In genomic region chr17:73643846-73644144, GRCh38 we compare ENCODE assay signal across 8 cellular contexts. TPM values are rescaled to one million over a fixed set of nuclear protein-coding genes. Genes with fewer than 3 reads are reported as not detected.
DNase-seq lines count a peak whose midpoint lies in the region; ATAC-seq and TF ChIP-seq lines count a peak whose summit lies in the region.
"Had no signal": no experiment of that assay in that cellular context is flagged by ENCODE, and none has a peak within 500 bp of the region (broad histone marks: within the 10 kb centered on the region; RNA-seq: fewer than 3 reads in every experiment).

No MANE protein-coding gene starts in this region.

- CTCF ChIA-PET in HEK293 (lab: Yijun Ruan, JAX) = no interaction called here

- peaks cover 47% of the 10 kb centered on the region for H3K27me3 Mint-ChIP-seq in activated T-helper 1 cell treated with anti-CD3 and anti-CD28 coated beads, Interleukin-12 subunit alpha, Interleukin-12 subunit beta, Interleukin-2, Interleukin-4 antibody, amounts not matched to agents 30 ng/mL and 10 ng/mL and 1 ng/mL, durations not matched to agents 14 hours and 24 hours and 36 hours (ENCODE audit: insufficient read depth)
- H3K27me3 Mint-ChIP-seq in immature natural killer cell (ENCODE audit: low read depth in 3 of 3) = peaks cover 9 to 23% (median 20%) of the 10 kb centered on the region in 3 donors

- H3K9ac ChIP-seq in smooth muscle cell (ENCODE audit: low read depth) = peak overlapping the region; percentile 9

- H3K4me1 Mint-ChIP-seq in activated T-helper 1 cell treated with anti-CD3 and anti-CD28 coated beads, Interleukin-12 subunit alpha, Interleukin-12 subunit beta, Interleukin-2, Interleukin-4 antibody, amounts not matched to agents 30 ng/mL and 10 ng/mL and 1 ng/mL, durations not matched to agents 14 hours and 24 hours and 36 hours (ENCODE audit: low read depth) = peaks cover 9% of the 10 kb centered on the region
- H3K4me1 Mint-ChIP-seq in immature natural killer cell = peaks cover 0 to 8% of the 10 kb centered on the region in 2 donors

- in situ Hi-C loops in GM13976 (cut with MboI; ENCODE audit: low sequenced_read_pairs, unreplicated experiment) = no loop called here

- peaks cover 5% of the 10 kb centered on the region for H3K27me3 ChIP-seq in smooth muscle cell (ENCODE audit: low read depth)

- H3K4me3 ChIP-seq in HEK293 (ENCODE audit: low read depth, low read length) (peak overlapping the region; percentile 49), smooth muscle cell (peak overlapping the region; percentile 62)

- WGBS in smooth muscle cell (ENCODE audit: low lambda C conversion rate) = 4% methylated on average over 13 of the region's 13 CpGs

- H3F3A ChIP-seq in smooth muscle cell (ENCODE audit: low read depth) = no peaks in the 10 kb centered on the region

- ATAC-seq in GM18907 (IDR thresholded peaks at IDR 0.05; ENCODE audit: unreplicated experiment) = no peak

- peaks cover 28% of the 10 kb centered on the region for H3K79me2 ChIP-seq in smooth muscle cell (ENCODE audit: low read depth)

- no peak for DNase-seq in activated T-helper 1 cell treated with anti-CD3 and anti-CD28 coated beads, Interleukin-12 subunit alpha, Interleukin-12 subunit beta, Interleukin-2, Interleukin-4 antibody, amounts not matched to agents 30 ng/mL and 10 ng/mL and 1 ng/mL, durations not matched to agents 14 hours and 24 hours and 36 hours (ENCODE audit: low spot score)
- DNase-seq in immature natural killer cell (no peak), smooth muscle cell (lab: John Stamatoyannopoulos, UW; ENCODE audit: unreplicated experiment) (no peak), GM13976 (ENCODE audit: low spot score) (no peak), NOMO-1 (lab: John Stamatoyannopoulos, UW; ENCODE audit: unreplicated experiment in 2 of 2) (no peak)
- DNase-seq: stimulated activated CD4-positive, alpha-beta T cell treated with anti-CD3 and anti-CD28 coated beads, Interleukin-12 subunit alpha, Interleukin-12 subunit beta, amount 100 ng/mL, for 4 hours had no signal

- TF ChIP-seq CTCF in HEK293 (tag by site-specific recombination; IDR thresholded peaks at IDR 0.05) = no peak
- no peak for TF ChIP-seq CTCF in smooth muscle cell (IDR thresholded peaks at IDR 0.05; ENCODE audit: borderline replicate concordance, insufficient read depth, poor library complexity, severe bottlenecking)
- no peak for TF ChIP-seq CTCF in GM13976 (IDR thresholded peaks at IDR 0.05; ENCODE audit: borderline replicate concordance, control extremely low read depth, extremely low read depth, insufficient read depth, missing control alignments)

- H3K27ac ChIP-seq in HEK293 (ENCODE audit: extremely low read depth, low read depth, low read length) (peak overlapping the region; percentile 71; the same call in 1 of the 2 replicates), smooth muscle cell (ENCODE audit: low read depth) (no peak overlapping the region)

- no peaks in the 10 kb centered on the region for H3K9me3 Mint-ChIP-seq in activated T-helper 1 cell treated with anti-CD3 and anti-CD28 coated beads, Interleukin-12 subunit alpha, Interleukin-12 subunit beta, Interleukin-2, Interleukin-4 antibody, amounts not matched to agents 30 ng/mL and 10 ng/mL and 1 ng/mL, durations not matched to agents 14 hours and 24 hours and 36 hours
- peaks cover 0 to 1% (median 0%) of the 10 kb centered on the region in 6 donors for H3K9me3 Mint-ChIP-seq in immature natural killer cell

- peaks cover 4% of the 10 kb centered on the region; the same call in 1 of the 2 replicates for H3K4me1 ChIP-seq in HEK293 (ENCODE audit: control insufficient read depth, insufficient read depth, low read length)
- peaks cover 18% of the 10 kb centered on the region for H3K4me1 ChIP-seq in smooth muscle cell (ENCODE audit: low read depth)

- H3K36me3 ChIP-seq in HEK293 (ENCODE audit: control insufficient read depth in 2 of 2, insufficient read depth in 1 of 2, low read length in 2 of 2) (no peaks in the 10 kb centered on the region), smooth muscle cell (ENCODE audit: low read depth) (no peaks in the 10 kb centered on the region)

- H3K27ac Mint-ChIP-seq in activated T-helper 1 cell treated with anti-CD3 and anti-CD28 coated beads, Interleukin-12 subunit alpha, Interleukin-12 subunit beta, Interleukin-2, Interleukin-4 antibody, amounts not matched to agents 30 ng/mL and 10 ng/mL and 1 ng/mL, durations not matched to agents 14 hours and 24 hours and 36 hours = no peak overlapping the region
- no peak overlapping the region for H3K27ac Mint-ChIP-seq in immature natural killer cell

- H3K4me3 Mint-ChIP-seq in activated T-helper 1 cell treated with anti-CD3 and anti-CD28 coated beads, Interleukin-12 subunit alpha, Interleukin-12 subunit beta, Interleukin-2, Interleukin-4 antibody, amounts not matched to agents 30 ng/mL and 10 ng/mL and 1 ng/mL, durations not matched to agents 14 hours and 24 hours and 36 hours = peak overlapping the region; percentile 82
- peak overlapping the region in 3 of 5 donors; percentile 33 to 74 (median 40) for H3K4me3 Mint-ChIP-seq in immature natural killer cell

- no peaks in the 10 kb centered on the region for H3K36me3 Mint-ChIP-seq in activated T-helper 1 cell treated with anti-CD3 and anti-CD28 coated beads, Interleukin-12 subunit alpha, Interleukin-12 subunit beta, Interleukin-2, Interleukin-4 antibody, amounts not matched to agents 30 ng/mL and 10 ng/mL and 1 ng/mL, durations not matched to agents 14 hours and 24 hours and 36 hours (ENCODE audit: low read depth)
- no peaks in the 10 kb centered on the region for H3K36me3 Mint-ChIP-seq in immature natural killer cell

- H4K20me1 ChIP-seq in smooth muscle cell (ENCODE audit: low read depth) = peaks cover 41% of the 10 kb centered on the region

- peak overlapping the region; percentile 93 for H3K4me2 ChIP-seq in smooth muscle cell

- H2AFZ ChIP-seq in smooth muscle cell (ENCODE audit: low read depth) = peak overlapping the region; percentile 91

- no peaks in the 10 kb centered on the region for H3K9me3 ChIP-seq in HEK293 (ENCODE audit: control insufficient read depth, insufficient read depth, low read depth, low read length)
- H3K9me3 ChIP-seq in smooth muscle cell (replicated peaks; ENCODE audit: low read depth) = no peaks in the 10 kb centered on the region

- intact Hi-C loops in activated T-helper 1 cell treated with anti-CD3 and anti-CD28 coated beads, Interleukin-12 subunit alpha, Interleukin-12 subunit beta, Interleukin-2, Interleukin-4 antibody, amounts not matched to agents 30 ng/mL and 10 ng/mL and 1 ng/mL, durations not matched to agents 14 hours and 24 hours and 36 hours (cut with micrococcal nuclease) = loop anchor here (2.0 kb wide), 3 partner anchors 57 to 215 kb away; no protein-coding TSS in a partner anchor

- POLR2A ChIA-PET in HEK293 (lab: Yijun Ruan, JAX) = interaction anchor here (1.1 to 1.6 kb wide), 5 partner anchors 13 to 560 kb away, joined by 3 to 5 read pairs (median 4); partner anchors contain the start of gene RPL38

TF ChIP-seq in HEK293, 187 proteins besides CTCF, POLR2A, EP300 and RAD21 (continues in another document):
- no peak for TF ChIP-seq ZNF645 (tag by site-specific recombination; IDR thresholded peaks at IDR 0.05)
- no peak for TF ChIP-seq ZNF174 (tag by site-specific recombination; IDR thresholded peaks at IDR 0.05)
- no peak for TF ChIP-seq ZNF202 (tag by site-specific recombination; IDR thresholded peaks at IDR 0.05; ENCODE audit: borderline replicate concordance)
- TF ChIP-seq ZNF596 (tag by site-specific recombination; IDR thresholded peaks at IDR 0.05) = no peak
- TF ChIP-seq GLI2 (tag by site-specific recombination; IDR thresholded peaks at IDR 0.05; ENCODE audit: borderline replicate concordance, low read depth) = no peak
- no peak for TF ChIP-seq ZBTB26 (tag by site-specific recombination; optimal IDR thresholded peaks at IDR 0.05)
- no peak for TF ChIP-seq HOXD13 (CRISPR knock-in tag; IDR thresholded peaks at IDR 0.05; ENCODE audit: borderline replicate concordance)
- no peak for TF ChIP-seq ZNF610 (tag by site-specific recombination; IDR thresholded peaks at IDR 0.05; ENCODE audit: borderline replicate concordance)
- TF ChIP-seq ZNF791 (tag by site-specific recombination; IDR thresholded peaks at IDR 0.05) = no peak
- TF ChIP-seq GFI1B (tag by site-specific recombination; IDR thresholded peaks at IDR 0.05) = no peak
- no peak for TF ChIP-seq ZNF529 (tag by site-specific recombination; IDR thresholded peaks at IDR 0.05; ENCODE audit: insufficient replicate concordance)
- no peak for TF ChIP-seq YY1 (tag by site-specific recombination; IDR thresholded peaks at IDR 0.05)
- TF ChIP-seq ZFP41 (tag by site-specific recombination; IDR thresholded peaks at IDR 0.05; ENCODE audit: borderline replicate concordance) = no peak
- no peak for TF ChIP-seq ZNF24 (tag by site-specific recombination; IDR thresholded peaks at IDR 0.05)
- TF ChIP-seq ZSCAN16 (tag by site-specific recombination; IDR thresholded peaks at IDR 0.05) = no peak
- TF ChIP-seq OSR2 (tag by site-specific recombination; IDR thresholded peaks at IDR 0.05) = no peak
- no peak for TF ChIP-seq ZNF394 (tag by site-specific recombination; IDR thresholded peaks at IDR 0.05; ENCODE audit: borderline replicate concordance)

RNA-seq across cellular contexts. Expression of gene SDK2, which starts 0.5 kb away (rescaled TPM):
- total RNA-seq in activated T-helper 1 cell treated with anti-CD3 and anti-CD28 coated beads, Interleukin-12 subunit alpha, Interleukin-12 subunit beta, Interleukin-2, Interleukin-4 antibody, amounts not matched to agents 30 ng/mL and 10 ng/mL and 1 ng/mL, durations not matched to agents 14 hours and 24 hours and 36 hours = 0.27 and 0.44 TPM in 2 replicates
- not detected for polyA plus RNA-seq in immature natural killer cell
- 6.5 and 7.5 TPM in 2 replicates for total RNA-seq in smooth muscle cell
- 4.6 and 5.7 TPM in 2 replicates for polyA plus RNA-seq in smooth muscle cell
